ENCODE assay signal across 11 cellular contexts in the genomic region with DNA sequence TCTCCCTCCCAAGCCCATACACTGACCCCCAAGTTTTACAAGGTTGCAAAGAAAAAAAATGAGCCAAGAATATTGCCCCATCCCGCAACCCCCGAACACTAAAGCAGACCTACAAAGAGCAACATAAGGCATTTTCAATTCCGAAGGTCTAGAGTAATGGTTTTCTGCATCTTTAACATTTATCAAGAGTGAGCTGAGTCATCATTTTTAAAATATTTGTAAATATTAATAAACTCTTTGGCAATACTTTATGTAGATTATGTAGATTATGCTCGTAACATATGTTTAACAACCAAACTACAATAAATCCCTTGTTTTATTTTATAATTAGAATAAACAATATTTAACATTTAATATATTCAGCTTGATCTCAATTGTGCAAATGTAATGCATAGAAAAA. TPM values are rescaled to one million over a fixed set of nuclear protein-coding genes. Genes with fewer than 3 reads are reported as not detected.
DNase-seq lines count a peak whose midpoint lies in the region; ATAC-seq and TF ChIP-seq lines count a peak whose summit lies in the region.
"Had no signal": no experiment of that assay in that cellular context is flagged by ENCODE, and none has a peak within 500 bp of the region (broad histone marks: within the 10 kb centered on the region; RNA-seq: fewer than 3 reads in every experiment).

No MANE protein-coding gene starts in this region.

- no peaks in the 10 kb centered on the region for H3K36me3 ChIP-seq in CD8-positive, alpha-beta T cell (ENCODE audit: insufficient read depth, low read length)
- H3K36me3 ChIP-seq in spleen, result peaks cover 0 to 23% (median 2%) of the 10 kb centered on the region in 6 donors

- H3K4me3 Mint-ChIP-seq in CD8-positive, alpha-beta T cell, result peak overlapping the region; percentile 39
- peak overlapping the region; percentile 22 for H3K4me3 Mint-ChIP-seq in activated CD4-positive, alpha-beta memory T cell treated with anti-CD3 and anti-CD28 coated beads, Interleukin-2, amount 10 ng/mL, durations not matched to agents 7 days and 5 days

- peaks cover 14% of the 10 kb centered on the region for H3K36me3 Mint-ChIP-seq in CD8-positive, alpha-beta T cell
- H3K36me3 Mint-ChIP-seq in activated CD4-positive, alpha-beta memory T cell treated with anti-CD3 and anti-CD28 coated beads, Interleukin-2, amount 10 ng/mL, durations not matched to agents 7 days and 5 days (ENCODE audit: low read depth), result peaks cover 3% of the 10 kb centered on the region

- peaks cover 13% of the 10 kb centered on the region for H3K4me1 ChIP-seq in CD8-positive, alpha-beta T cell (ENCODE audit: insufficient read depth, low read length)
- peaks cover 10 to 29% (median 20%) of the 10 kb centered on the region in 6 donors for H3K4me1 ChIP-seq in spleen
- H3K4me1 ChIP-seq: SJSA1 had no signal

- peak overlapping the region; percentile 90 for H3K27ac ChIP-seq in 22Rv1
- H3K27ac ChIP-seq in CD8-positive, alpha-beta T cell (ENCODE audit: low read depth, low read length), result no peak overlapping the region
- peak overlapping the region in 1 of 8 donors; percentile 89 for H3K27ac ChIP-seq in spleen
- H3K27ac ChIP-seq: neutrophil, SJSA1 had no signal

- H3K4me3 ChIP-seq in CD8-positive, alpha-beta T cell (ENCODE audit: low read depth, low read length), result no peak overlapping the region
- peak overlapping the region; percentile 78; the same call in 1 of the 2 replicates for H3K4me3 ChIP-seq in iPS-18c (ENCODE audit: insufficient read depth, low read depth, low read length)
- peak overlapping the region in 1 of 8 donors; percentile 80 for H3K4me3 ChIP-seq in spleen

- POLR2A ChIA-PET in CD8-positive, alpha-beta T cell (lab: Charles Lee), result no interaction called here
- POLR2A ChIA-PET in activated CD4-positive, alpha-beta memory T cell treated with anti-CD3 and anti-CD28 coated beads, Interleukin-2, amount 10 ng/mL, durations not matched to agents 7 days and 5 days (lab: Charles Lee), result interaction anchor here (1.2 kb wide), 1 partner anchor 116 kb away, joined by 6 read pairs; no protein-coding TSS in a partner anchor

- H3K4me1 Mint-ChIP-seq in CD8-positive, alpha-beta T cell (ENCODE audit: low read depth), result peaks cover 25% of the 10 kb centered on the region
- peaks cover 13% of the 10 kb centered on the region for H3K4me1 Mint-ChIP-seq in activated CD4-positive, alpha-beta memory T cell treated with anti-CD3 and anti-CD28 coated beads, Interleukin-2, amount 10 ng/mL, durations not matched to agents 7 days and 5 days

- CTCF ChIA-PET in CD8-positive, alpha-beta T cell (lab: Charles Lee), result no interaction called here
- CTCF ChIA-PET in activated CD4-positive, alpha-beta memory T cell treated with anti-CD3 and anti-CD28 coated beads, Interleukin-2, amount 10 ng/mL, durations not matched to agents 7 days and 5 days (lab: Charles Lee), result interaction anchor here (0.8 to 1.0 kb wide), 2 partner anchors 10 to 63 kb away, joined by 3 read pairs; no protein-coding TSS in a partner anchor

- WGBS in spleen, 5 donors, result 92 to 98% (median 97%) methylated on average over 4 of the region's 4 CpGs

- H3K9me3 ChIP-seq in CD8-positive, alpha-beta T cell (ENCODE audit: low read length), result no peaks in the 10 kb centered on the region
- H3K9me3 ChIP-seq in iPS-18c (ENCODE audit: control insufficient read depth, insufficient read depth, low read length) (no peaks in the 10 kb centered on the region), spleen (no peaks in the 10 kb centered on the region)
- H3K9me3 ChIP-seq: neutrophil, SJSA1 had no signal

- H3K9me3 Mint-ChIP-seq in CD8-positive, alpha-beta T cell, result no peaks in the 10 kb centered on the region
- H3K9me3 Mint-ChIP-seq in activated CD4-positive, alpha-beta memory T cell treated with anti-CD3 and anti-CD28 coated beads, Interleukin-2, amount 10 ng/mL, durations not matched to agents 7 days and 5 days, result no peaks in the 10 kb centered on the region

- TF ChIP-seq CTCF in 22Rv1 (IDR thresholded peaks at IDR 0.05), result no peak
- TF ChIP-seq CTCF in CD8-positive, alpha-beta T cell (IDR thresholded peaks at IDR 0.05), result no peak
- TF ChIP-seq CTCF in spleen (IDR thresholded peaks at IDR 0.05 in 8 of 11, conservative IDR thresholded peaks at IDR 0.05 in 3 of 11), result no peak

- no peak for ATAC-seq in CD8-positive, alpha-beta T cell
- ATAC-seq in HG03354 (IDR thresholded peaks at IDR 0.05; ENCODE audit: poor library complexity, severe bottlenecking, unreplicated experiment), result no peak

- no peak for TF ChIP-seq POLR2A in spleen (IDR thresholded peaks at IDR 0.05)

- no peaks in the 10 kb centered on the region for H3K27me3 ChIP-seq in CD8-positive, alpha-beta T cell (ENCODE audit: insufficient read depth, low read length)
- no peaks in the 10 kb centered on the region for H3K27me3 ChIP-seq in spleen (replicated peaks in 1 of 7)

- peaks cover 6% of the 10 kb centered on the region for H3K27me3 Mint-ChIP-seq in CD8-positive, alpha-beta T cell (ENCODE audit: low read depth)
- H3K27me3 Mint-ChIP-seq in activated CD4-positive, alpha-beta memory T cell treated with anti-CD3 and anti-CD28 coated beads, Interleukin-2, amount 10 ng/mL, durations not matched to agents 7 days and 5 days, result peaks cover 4% of the 10 kb centered on the region

- intact Hi-C loops in CD8-positive, alpha-beta T cell (cut with DNase I, micrococcal nuclease), result loop anchor here in 1 of 2 experiments (5.0 kb wide), 1 partner anchor 65 kb away; no protein-coding TSS in a partner anchor
- intact Hi-C loops in spleen (cut with DNase I; ENCODE audit: low total_unique reads), result no loop called here

- no peak overlapping the region for H3K27ac Mint-ChIP-seq in CD8-positive, alpha-beta T cell
- no peak overlapping the region for H3K27ac Mint-ChIP-seq in activated CD4-positive, alpha-beta memory T cell treated with anti-CD3 and anti-CD28 coated beads, Interleukin-2, amount 10 ng/mL, durations not matched to agents 7 days and 5 days

- DNase-seq in CD8-positive, alpha-beta T cell, result no peak
- DNase-seq in activated CD4-positive, alpha-beta memory T cell treated with anti-CD3 and anti-CD28 coated beads, Interleukin-2, amount 10 ng/mL, durations not matched to agents 7 days and 5 days, result no peak
- no peak for DNase-seq in activated effector memory CD4-positive, alpha-beta T cell treated with anti-CD3 and anti-CD28 coated beads, Interleukin-2, amount 50 U/mL, for 16 hours
- no peak for DNase-seq in spleen
- no peak for DNase-seq in NCI-H345 (lab: John Stamatoyannopoulos, UW)
- DNase-seq: NCI-H2171 treated with DMSO at 0.1 percent for 48 hours had no signal

RNA-seq across cellular contexts. Expression of gene ZNF624, which starts 1.4 kb away (rescaled TPM):
- 1 to 10 TPM; 3.2 to 3.4 TPM for total RNA-seq in CD8-positive, alpha-beta T cell
- total RNA-seq in activated CD4-positive, alpha-beta memory T cell treated with anti-CD3 and anti-CD28 coated beads, Interleukin-2, amount 10 ng/mL, durations not matched to agents 7 days and 5 days, result 1 to 10 TPM; 4.4 to 5.6 TPM
- 10 to 100 TPM in 3 of 7 donors, 1 to 10 TPM in 4; 7.9 to 19.8 (median 9.1) TPM for total RNA-seq in spleen
- polyA plus RNA-seq in spleen, result 1 to 10 TPM; 1.3 to 2.7 (median 1.5) TPM

RNA-seq across cellular contexts. Expression of gene CCDC144A, which starts 37.8 kb away (rescaled TPM):
- total RNA-seq in CD8-positive, alpha-beta T cell, result 1 to 10 TPM in 1 of 2 experiments, under 1 TPM in 1; 0.81 to 1.4 TPM
- total RNA-seq in activated CD4-positive, alpha-beta memory T cell treated with anti-CD3 and anti-CD28 coated beads, Interleukin-2, amount 10 ng/mL, durations not matched to agents 7 days and 5 days, result 1 to 10 TPM; 5.3 to 5.8 TPM
- total RNA-seq in spleen, result 10 to 100 TPM in 2 of 7 donors, 1 to 10 TPM in 5; 1.0 to 14.3 (median 6.8) TPM
- under 1 TPM; 0.09 to 0.22 (median 0.15) TPM for polyA plus RNA-seq in spleen
